ENCODE assay signal across 12 cellular contexts in genomic region chr13:24273926-24274325, GRCh38. TPM values are rescaled to one million over a fixed set of nuclear protein-coding genes. Genes with fewer than 3 reads are reported as not detected.
DNase-seq lines count a peak whose midpoint lies in the region; ATAC-seq, FAIRE-seq and TF ChIP-seq lines count a peak whose summit lies in the region.
"Had no signal": no experiment of that assay in that cellular context is flagged by ENCODE, and none has a peak within 500 bp of the region (broad histone marks: within the 10 kb centered on the region; RNA-seq: fewer than 3 reads in every experiment).

No MANE protein-coding gene starts in this region.

- peak overlapping the region; percentile 90 for H3K27ac Mint-ChIP-seq in T-helper 1 cell treated with Interleukin-12 subunit alpha and Interleukin-12 subunit beta and Interleukin-4 antibody, amounts not matched to agents 30 μg/mL and 1 μg/mL, for 36 hours
- H3K27ac Mint-ChIP-seq in activated naive CD8-positive, alpha-beta T cell treated with anti-CD3 and anti-CD28 coated beads, Interleukin-2, amount 50 U/mL, for 24 hours: peak overlapping the region; percentile 96
- H3K27ac Mint-ChIP-seq in naive thymus-derived CD8-positive, alpha-beta T cell: peak overlapping the region; percentile 97 to 100 (median 99)

- no peak for TF ChIP-seq POLR2A in GM12891 (IDR thresholded peaks at IDR 0.05; ENCODE audit: low read depth, low read length)

- DNase-seq in T-helper 1 cell (no peak), GM12891 (ENCODE audit: insufficient read length, low spot score) (no peak), hypothalamus (lab: John Stamatoyannopoulos, UW) (no peak)
- no peak for DNase-seq in activated naive CD8-positive, alpha-beta T cell treated with anti-CD3 and anti-CD28 coated beads, Interleukin-2, amount 50 U/mL, for 24 hours
- no peak for DNase-seq in naive thymus-derived CD8-positive, alpha-beta T cell
- DNase-seq: cerebellar nuclear complex, NCI-H1105 treated with DMSO at 0.1 percent for 48 hours, NCI-H345, SK-N-SH had no signal

- no peaks in the 10 kb centered on the region for H3K9me3 Mint-ChIP-seq in T-helper 1 cell treated with Interleukin-12 subunit alpha and Interleukin-12 subunit beta and Interleukin-4 antibody, amounts not matched to agents 30 μg/mL and 1 μg/mL, for 36 hours
- no peaks in the 10 kb centered on the region for H3K9me3 Mint-ChIP-seq in activated naive CD8-positive, alpha-beta T cell treated with anti-CD3 and anti-CD28 coated beads, Interleukin-2, amount 50 U/mL, for 24 hours
- peaks cover 0 to 2% (median 0%) of the 10 kb centered on the region in 9 donors for H3K9me3 Mint-ChIP-seq in naive thymus-derived CD8-positive, alpha-beta T cell

- peaks cover 20% of the 10 kb centered on the region for H3K36me3 Mint-ChIP-seq in T-helper 1 cell treated with Interleukin-12 subunit alpha and Interleukin-12 subunit beta and Interleukin-4 antibody, amounts not matched to agents 30 μg/mL and 1 μg/mL, for 36 hours (ENCODE audit: low read depth)
- peaks cover 16% of the 10 kb centered on the region for H3K36me3 Mint-ChIP-seq in activated naive CD8-positive, alpha-beta T cell treated with anti-CD3 and anti-CD28 coated beads, Interleukin-2, amount 50 U/mL, for 24 hours (ENCODE audit: low read depth)
- peaks cover 0 to 7% (median 3%) of the 10 kb centered on the region in 3 donors for H3K36me3 Mint-ChIP-seq in naive thymus-derived CD8-positive, alpha-beta T cell

- peak; percentile 33 for FAIRE-seq in GM12891 (lab: Jason Lieb, UNC)

- peaks cover 69% of the 10 kb centered on the region for H3K4me1 Mint-ChIP-seq in T-helper 1 cell treated with Interleukin-12 subunit alpha and Interleukin-12 subunit beta and Interleukin-4 antibody, amounts not matched to agents 30 μg/mL and 1 μg/mL, for 36 hours (ENCODE audit: low read depth)
- H3K4me1 Mint-ChIP-seq in activated naive CD8-positive, alpha-beta T cell treated with anti-CD3 and anti-CD28 coated beads, Interleukin-2, amount 50 U/mL, for 24 hours: peaks cover 93% of the 10 kb centered on the region
- peaks cover 47 to 93% (median 87%) of the 10 kb centered on the region in 4 donors for H3K4me1 Mint-ChIP-seq in naive thymus-derived CD8-positive, alpha-beta T cell

- POLR2A ChIA-PET in naive thymus-derived CD8-positive, alpha-beta T cell (lab: Charles Lee): interaction anchor here (1.1 to 24.5 kb wide), 3 partner anchors 9 to 44 kb away, joined by 3 to 661 read pairs (median 3); no protein-coding TSS in a partner anchor

- ATAC-seq in activated naive CD8-positive, alpha-beta T cell treated with anti-CD3 and anti-CD28 coated beads, Interleukin-2, amount 50 U/mL, for 24 hours: no peak
- ATAC-seq in naive thymus-derived CD8-positive, alpha-beta T cell: no peak
- ATAC-seq in GM18502 (IDR thresholded peaks at IDR 0.05; ENCODE audit: poor library complexity, unreplicated experiment) (no peak), HG03342 (IDR thresholded peaks at IDR 0.05; ENCODE audit: unreplicated experiment) (no peak)

- H3K27me3 Mint-ChIP-seq in T-helper 1 cell treated with Interleukin-12 subunit alpha and Interleukin-12 subunit beta and Interleukin-4 antibody, amounts not matched to agents 30 μg/mL and 1 μg/mL, for 36 hours (ENCODE audit: low read depth): peaks cover 3% of the 10 kb centered on the region
- no peaks in the 10 kb centered on the region for H3K27me3 Mint-ChIP-seq in activated naive CD8-positive, alpha-beta T cell treated with anti-CD3 and anti-CD28 coated beads, Interleukin-2, amount 50 U/mL, for 24 hours
- peaks cover 0 to 2% (median 0%) of the 10 kb centered on the region in 5 donors for H3K27me3 Mint-ChIP-seq in naive thymus-derived CD8-positive, alpha-beta T cell

- H3K4me3 Mint-ChIP-seq in T-helper 1 cell treated with Interleukin-12 subunit alpha and Interleukin-12 subunit beta and Interleukin-4 antibody, amounts not matched to agents 30 μg/mL and 1 μg/mL, for 36 hours: no peak overlapping the region
- H3K4me3 Mint-ChIP-seq in activated naive CD8-positive, alpha-beta T cell treated with anti-CD3 and anti-CD28 coated beads, Interleukin-2, amount 50 U/mL, for 24 hours: peak overlapping the region; percentile 88
- H3K4me3 Mint-ChIP-seq in naive thymus-derived CD8-positive, alpha-beta T cell: peak overlapping the region in 8 of 10 donors; percentile 55 to 97 (median 81)

TF ChIP-seq in GM12891, 5 proteins besides CTCF, POLR2A, EP300 and RAD21:
- TF ChIP-seq POU2F2 (IDR thresholded peaks at IDR 0.05; ENCODE audit: low read depth, low read length): no peak
- no peak for TF ChIP-seq PAX5 (IDR thresholded peaks at IDR 0.05; ENCODE audit: insufficient read depth, low read length, severe bottlenecking)
- TF ChIP-seq SPI1 (IDR thresholded peaks at IDR 0.05; ENCODE audit: low read depth, low read length): no peak
- no peak for TF ChIP-seq POLR2AphosphoS5 (IDR thresholded peaks at IDR 0.05; ENCODE audit: low read depth, low read length)
- no peak for TF ChIP-seq TAF1 (IDR thresholded peaks at IDR 0.05; ENCODE audit: low read depth, low read length)

RNA-seq across cellular contexts. Expression of gene C1QTNF9, which starts 35.5 kb away (rescaled TPM):
- not detected for polyA plus RNA-seq in GM12891 (2012; ENCODE audit: low read depth, missing spikeins)
- under 1 TPM; 0.26 to 0.33 TPM for total RNA-seq in naive thymus-derived CD8-positive, alpha-beta T cell
- polyA plus RNA-seq in naive thymus-derived CD8-positive, alpha-beta T cell: not detected
- polyA plus RNA-seq: SK-N-SH had no signal
